In the genomic region with DNA sequence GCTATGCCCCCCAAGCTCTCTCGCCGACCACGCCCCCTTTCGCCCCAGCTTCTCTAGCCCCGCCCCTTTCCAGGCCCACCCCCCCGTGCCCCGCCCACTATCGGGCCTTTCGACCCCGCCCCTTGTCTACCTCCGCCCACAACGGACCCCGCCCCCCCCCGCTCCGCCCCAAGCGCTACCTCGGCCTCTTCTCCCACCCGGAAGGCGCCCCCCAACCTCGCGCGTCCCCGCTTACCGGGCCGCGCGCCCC, we compare ENCODE assay signal across 8 cellular contexts. TPM values are rescaled to one million over a fixed set of nuclear protein-coding genes. Genes with fewer than 3 reads are reported as not detected.
DNase-seq lines count a peak whose midpoint lies in the region; ATAC-seq and TF ChIP-seq lines count a peak whose summit lies in the region.

No MANE protein-coding gene starts in this region.

- in situ Hi-C loops in astrocyte of the spinal cord (cut with HindIII; ENCODE audit: low sequenced_read_pairs): no loop called here

- no peak for ATAC-seq in stimulated activated naive CD8-positive, alpha-beta T cell treated with anti-CD3 and anti-CD28 coated beads, Interleukin-15, amount 100 ng/mL, for 72 hours

- H3K4me3 ChIP-seq in astrocyte of the spinal cord (ENCODE audit: low read depth, low read length): peak overlapping the region; percentile 58

- peaks cover 89 to 90% of the 10 kb centered on the region in 2 donors for H3K4me1 Mint-ChIP-seq in immature natural killer cell
- peaks cover 79% of the 10 kb centered on the region for H3K4me1 Mint-ChIP-seq in stimulated activated naive CD8-positive, alpha-beta T cell treated with anti-CD3 and anti-CD28 coated beads, Interleukin-15, amount 100 ng/mL, for 72 hours

- TF ChIP-seq CTCF in astrocyte of the spinal cord (IDR thresholded peaks at IDR 0.05; ENCODE audit: low read depth, low read length): no peak

- peak overlapping the region; percentile 72 to 99 (median 86) for H3K27ac Mint-ChIP-seq in immature natural killer cell
- no peak overlapping the region for H3K27ac Mint-ChIP-seq in stimulated activated naive CD8-positive, alpha-beta T cell treated with anti-CD3 and anti-CD28 coated beads, Interleukin-15, amount 100 ng/mL, for 72 hours

- H3K9me3 Mint-ChIP-seq in immature natural killer cell: no peaks in the 10 kb centered on the region
- no peaks in the 10 kb centered on the region for H3K9me3 Mint-ChIP-seq in stimulated activated naive CD8-positive, alpha-beta T cell treated with anti-CD3 and anti-CD28 coated beads, Interleukin-15, amount 100 ng/mL, for 72 hours

- H3K4me3 Mint-ChIP-seq in immature natural killer cell: peak overlapping the region; percentile 69 to 99 (median 80)
- H3K4me3 Mint-ChIP-seq in stimulated activated naive CD8-positive, alpha-beta T cell treated with anti-CD3 and anti-CD28 coated beads, Interleukin-15, amount 100 ng/mL, for 72 hours: peak overlapping the region; percentile 94 to 99

- DNase-seq in activated naive CD4-positive, alpha-beta T cell (lab: John Stamatoyannopoulos, UW): peak in 3 of 4 experiments; percentile 74 to 79 (median 76)
- no peak for DNase-seq in activated naive CD4-positive, alpha-beta T cell treated with Interleukin-2 at 50 U/mL for 16 hours
- DNase-seq in astrocyte of the spinal cord (ENCODE audit: low read depth, low spot score) (no peak), immature natural killer cell (no peak), SK-N-DZ (ENCODE audit: low spot score) (no peak)
- DNase-seq in stimulated activated naive CD8-positive, alpha-beta T cell treated with anti-CD3 and anti-CD28 coated beads, Interleukin-15, amount 100 ng/mL, for 72 hours: no peak
- no peak for DNase-seq in stimulated activated naive CD4-positive, alpha-beta T cell treated with Interleukin-2 at 50 U/mL for 16 hours (lab: John Stamatoyannopoulos, UW)
- DNase-seq in activated effector memory CD4-positive, alpha-beta T cell treated with anti-CD3 and anti-CD28 coated beads, Interleukin-2, amount 50 U/mL, for 16 hours: no peak

- peaks cover 4 to 33% (median 18%) of the 10 kb centered on the region in 3 donors for H3K36me3 Mint-ChIP-seq in immature natural killer cell

- H3K27me3 Mint-ChIP-seq in immature natural killer cell (ENCODE audit: low read depth in 3 of 3): peaks cover 14 to 29% (median 17%) of the 10 kb centered on the region in 3 donors
- no peaks in the 10 kb centered on the region for H3K27me3 Mint-ChIP-seq in stimulated activated naive CD8-positive, alpha-beta T cell treated with anti-CD3 and anti-CD28 coated beads, Interleukin-15, amount 100 ng/mL, for 72 hours

RNA-seq across cellular contexts. Expression of a gene that starts 0.2 kb away (rescaled TPM):
- polyA plus RNA-seq in immature natural killer cell: 10 to 100 TPM; 14.5 to 18.1 (median 14.7) TPM
- polyA plus RNA-seq in SK-N-DZ (2014; cell fraction: cytosol; rRNA removed): 9.8 and 11.2 TPM in 2 replicates
- 4.3 and 8.8 TPM in 2 replicates for polyA plus RNA-seq in SK-N-DZ (2014; cell fraction: nucleus; rRNA removed)

RNA-seq across cellular contexts. Expression of a gene that starts 3.5 kb away (rescaled TPM):
- 100 to 1,000 TPM; 303 to 707 (median 457) TPM for polyA plus RNA-seq in immature natural killer cell
- 5.8 and 7.1 TPM in 2 replicates for polyA plus RNA-seq in SK-N-DZ (2014; cell fraction: cytosol; rRNA removed)
- 1.8 and 4.9 TPM in 2 replicates for polyA plus RNA-seq in SK-N-DZ (2014; cell fraction: nucleus; rRNA removed)

RNA-seq across cellular contexts. Expression of a gene that starts 5.4 kb away (rescaled TPM):
- 100 to 1,000 TPM in 1 of 3 donors, 10 to 100 TPM in 2; 71.6 to 159 (median 75.1) TPM for polyA plus RNA-seq in immature natural killer cell
- polyA plus RNA-seq in SK-N-DZ (2014; cell fraction: cytosol; rRNA removed): 88.3 and 124 TPM in 2 replicates
- 97.7 and 110 TPM in 2 replicates for polyA plus RNA-seq in SK-N-DZ (2014; cell fraction: nucleus; rRNA removed)

RNA-seq across cellular contexts. Expression of a gene that starts 18.6 kb away (rescaled TPM):
- polyA plus RNA-seq in immature natural killer cell: 10 to 100 TPM in 1 of 3 donors, 1 to 10 TPM in 2; 5.9 to 14.7 (median 8.0) TPM
- 48.0 and 48.5 TPM in 2 replicates for polyA plus RNA-seq in SK-N-DZ (2014; cell fraction: cytosol; rRNA removed)
- polyA plus RNA-seq in SK-N-DZ (2014; cell fraction: nucleus; rRNA removed): 254 and 277 TPM in 2 replicates

RNA-seq across cellular contexts. Expression of a gene that starts 27.9 kb away (rescaled TPM):
- 10 to 100 TPM; 25.7 to 55.6 (median 49.2) TPM for polyA plus RNA-seq in immature natural killer cell
- polyA plus RNA-seq in SK-N-DZ (2014; cell fraction: cytosol; rRNA removed): 107 and 170 TPM in 2 replicates
- 81.3 and 118 TPM in 2 replicates for polyA plus RNA-seq in SK-N-DZ (2014; cell fraction: nucleus; rRNA removed)

Comparison
In these comparisons a context has a peak if more than half of its experiments do, and no peak if none do; other contexts are left out.
1. DNase-seq: peak in activated naive CD4-positive, alpha-beta T cell (3 of 4); none in activated naive CD4-positive, alpha-beta T cell treated with Interleukin-2 at 50 U/mL for 16 hours (single experiment), astrocyte of the spinal cord (single experiment), immature natural killer cell (0 of 3), stimulated activated naive CD8-positive, alpha-beta T cell treated with anti-CD3 and anti-CD28 coated beads, Interleukin-15, amount 100 ng/mL, for 72 hours (0 of 2), stimulated activated naive CD4-positive, alpha-beta T cell treated with Interleukin-2 at 50 U/mL for 16 hours (single experiment), SK-N-DZ (single experiment) and activated effector memory CD4-positive, alpha-beta T cell treated with anti-CD3 and anti-CD28 coated beads, Interleukin-2, amount 50 U/mL, for 16 hours (single experiment).
2. H3K27ac Mint-ChIP-seq: peak in immature natural killer cell (6 of 6); none in stimulated activated naive CD8-positive, alpha-beta T cell treated with anti-CD3 and anti-CD28 coated beads, Interleukin-15, amount 100 ng/mL, for 72 hours (0 of 2).